In the genomic region with DNA sequence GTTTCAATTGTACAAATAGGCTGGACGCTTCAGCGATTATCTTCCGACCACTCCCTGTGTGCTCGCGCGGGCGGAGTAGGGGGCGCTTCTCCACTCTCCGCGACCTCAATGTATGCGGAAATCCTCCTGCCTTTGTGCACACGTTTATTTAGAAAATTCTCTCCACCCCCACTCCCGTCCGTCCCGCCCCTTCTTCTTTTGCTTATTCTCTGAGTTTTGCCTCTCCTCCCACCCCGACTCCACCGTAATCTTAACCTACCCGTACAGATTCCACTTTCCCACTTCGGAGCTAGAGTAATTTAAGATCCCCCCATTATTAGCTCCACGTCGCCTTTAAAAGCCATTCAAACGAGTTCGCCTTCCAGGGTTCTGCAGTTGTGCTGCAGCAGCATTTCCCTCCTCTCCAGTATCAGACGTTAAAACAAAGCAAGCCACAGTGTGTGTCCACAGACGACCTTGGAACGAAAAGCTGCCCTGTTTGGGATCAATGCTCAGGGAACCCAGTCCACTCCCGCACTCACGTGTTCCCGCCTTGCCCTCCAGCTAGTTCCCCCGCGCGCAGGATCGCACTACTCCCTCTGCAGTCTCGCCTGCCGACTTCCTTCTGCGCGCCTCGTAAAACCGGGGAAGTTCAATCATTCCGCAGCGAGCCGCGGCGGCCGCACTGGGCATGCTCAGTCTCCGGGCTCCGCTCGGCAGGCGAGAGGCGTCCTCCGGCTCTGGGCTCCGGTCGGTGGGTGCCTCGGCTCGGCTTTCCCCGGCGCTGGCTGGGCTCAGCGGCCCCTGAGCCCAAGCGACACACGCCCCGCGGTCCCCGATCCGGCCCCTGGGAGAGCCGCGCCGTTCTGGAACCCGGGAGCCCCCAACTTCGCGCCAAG, we compare ENCODE assay signal across 8 cellular contexts. TPM values are rescaled to one million over a fixed set of nuclear protein-coding genes. Genes with fewer than 3 reads are reported as not detected.
DNase-seq lines count a peak whose midpoint lies in the region; ATAC-seq and TF ChIP-seq lines count a peak whose summit lies in the region.

A gene with protein sequence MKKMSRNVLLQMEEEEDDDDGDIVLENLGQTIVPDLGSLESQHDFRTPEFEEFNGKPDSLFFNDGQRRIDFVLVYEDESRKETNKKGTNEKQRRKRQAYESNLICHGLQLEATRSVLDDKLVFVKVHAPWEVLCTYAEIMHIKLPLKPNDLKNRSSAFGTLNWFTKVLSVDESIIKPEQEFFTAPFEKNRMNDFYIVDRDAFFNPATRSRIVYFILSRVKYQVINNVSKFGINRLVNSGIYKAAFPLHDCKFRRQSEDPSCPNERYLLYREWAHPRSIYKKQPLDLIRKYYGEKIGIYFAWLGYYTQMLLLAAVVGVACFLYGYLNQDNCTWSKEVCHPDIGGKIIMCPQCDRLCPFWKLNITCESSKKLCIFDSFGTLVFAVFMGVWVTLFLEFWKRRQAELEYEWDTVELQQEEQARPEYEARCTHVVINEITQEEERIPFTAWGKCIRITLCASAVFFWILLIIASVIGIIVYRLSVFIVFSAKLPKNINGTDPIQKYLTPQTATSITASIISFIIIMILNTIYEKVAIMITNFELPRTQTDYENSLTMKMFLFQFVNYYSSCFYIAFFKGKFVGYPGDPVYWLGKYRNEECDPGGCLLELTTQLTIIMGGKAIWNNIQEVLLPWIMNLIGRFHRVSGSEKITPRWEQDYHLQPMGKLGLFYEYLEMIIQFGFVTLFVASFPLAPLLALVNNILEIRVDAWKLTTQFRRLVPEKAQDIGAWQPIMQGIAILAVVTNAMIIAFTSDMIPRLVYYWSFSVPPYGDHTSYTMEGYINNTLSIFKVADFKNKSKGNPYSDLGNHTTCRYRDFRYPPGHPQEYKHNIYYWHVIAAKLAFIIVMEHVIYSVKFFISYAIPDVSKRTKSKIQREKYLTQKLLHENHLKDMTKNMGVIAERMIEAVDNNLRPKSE (plus strand): TSS at position 677 of the 878 bp plus-strand sequence. CDS start 227 bp downstream, outside the sequence.

- WGBS in SK-N-SH (ENCODE audit: low lambda C conversion rate) = under 1% methylated on average over 33 of the region's 70 CpGs
- 0 to 1% methylated on average over 51 to 70 of the region's 70 CpGs for WGBS in testis, 2 donors

- H3K4me3 Mint-ChIP-seq in HFFc6 = peak within 1 kb of the TSS; percentile 92
- H3K4me3 Mint-ChIP-seq in activated naive CD4-positive, alpha-beta T cell treated with anti-CD3 and anti-CD28 coated beads, Interleukin-2, amount 10 ng/mL, durations not matched to agents 7 days and 5 days = peak within 1 kb of the TSS; percentile 83

- peak; percentile 78 for TF ChIP-seq POLR2A in GM10847 (IDR thresholded peaks at IDR 0.05; ENCODE audit: extremely low read depth, insufficient read length)
- TF ChIP-seq POLR2A in testis (IDR thresholded peaks at IDR 0.05) = no peak

- H3K4me1 Mint-ChIP-seq in HFFc6 (ENCODE audit: low read depth) = peaks cover 52% of the 10 kb centered on the region
- H3K4me1 Mint-ChIP-seq in activated naive CD4-positive, alpha-beta T cell treated with anti-CD3 and anti-CD28 coated beads, Interleukin-2, amount 10 ng/mL, durations not matched to agents 7 days and 5 days = peaks cover 53% of the 10 kb centered on the region

- H4K20me1 ChIP-seq in SK-N-SH (ENCODE audit: insufficient read depth) = peaks cover 11% of the 10 kb centered on the region

- H3K36me3 Mint-ChIP-seq in HFFc6 (ENCODE audit: low read depth) = peaks cover 6% of the 10 kb centered on the region
- peaks cover 8% of the 10 kb centered on the region for H3K36me3 Mint-ChIP-seq in activated naive CD4-positive, alpha-beta T cell treated with anti-CD3 and anti-CD28 coated beads, Interleukin-2, amount 10 ng/mL, durations not matched to agents 7 days and 5 days

- peaks cover 60% of the 10 kb centered on the region for H3K79me2 ChIP-seq in SK-N-SH (ENCODE audit: insufficient read depth)

- CTCF ChIA-PET in SK-N-SH (lab: Yijun Ruan, JAX) = interaction anchor here (0.6 to 4.0 kb wide), 16 partner anchors 9 to 512 kb away, joined by 3 to 18 read pairs (median 4); a partner anchor contains a TSS
- CTCF ChIA-PET in activated naive CD4-positive, alpha-beta T cell treated with anti-CD3 and anti-CD28 coated beads, Interleukin-2, amount 10 ng/mL, durations not matched to agents 7 days and 5 days (lab: Charles Lee) = interaction anchor here (1.1 to 1.8 kb wide), 7 partner anchors 10 to 316 kb away, joined by 3 to 7 read pairs (median 4); no protein-coding TSS in a partner anchor

- H3K36me3 ChIP-seq in SK-N-SH (replicated peaks in 1 of 2; ENCODE audit: control insufficient read depth in 1 of 2, insufficient read depth in 2 of 2, low read length in 1 of 2) (no peaks in the 10 kb centered on the region), testis (ENCODE audit: low read depth, missing control alignments) (no peaks in the 10 kb centered on the region)

- peak within 1 kb of the TSS; percentile 98 for H3K27ac Mint-ChIP-seq in HFFc6
- peak within 1 kb of the TSS; percentile 88 for H3K27ac Mint-ChIP-seq in activated naive CD4-positive, alpha-beta T cell treated with anti-CD3 and anti-CD28 coated beads, Interleukin-2, amount 10 ng/mL, durations not matched to agents 7 days and 5 days

- peaks cover 2% of the 10 kb centered on the region for H3K27me3 Mint-ChIP-seq in HFFc6 (ENCODE audit: insufficient read depth)
- H3K27me3 Mint-ChIP-seq in activated naive CD4-positive, alpha-beta T cell treated with anti-CD3 and anti-CD28 coated beads, Interleukin-2, amount 10 ng/mL, durations not matched to agents 7 days and 5 days = no peaks in the 10 kb centered on the region

- H3K9me3 ChIP-seq in SK-N-SH (no peaks in the 10 kb centered on the region), testis (no peaks in the 10 kb centered on the region)

- TF ChIP-seq RAD21 in SK-N-SH (IDR thresholded peaks at IDR 0.05; ENCODE audit: low read length) = peak; percentile 58

- H3K4me1 ChIP-seq in SK-N-SH (ENCODE audit: control insufficient read depth in 1 of 2, insufficient read depth in 2 of 2, low read depth in 1 of 2, low read length in 1 of 2) (peaks cover 0 to 3% of the 10 kb centered on the region in 2 experiments; a peak in 2 of 4 replicates), testis (peaks cover 24% of the 10 kb centered on the region)

- TF ChIP-seq CTCF in HFFc6 (IDR thresholded peaks at IDR 0.05) (peak; percentile 67), SK-N-SH (IDR thresholded peaks at IDR 0.05) (peak; percentile 49), omental fat pad (IDR thresholded peaks at IDR 0.05) (no peak), testis (IDR thresholded peaks at IDR 0.05) (no peak)

- 0 out of 4 replicates have a peak, but pooled peaks have one; percentile 12 to 14 for TF ChIP-seq EP300 in SK-N-SH (IDR thresholded peaks at IDR 0.05; ENCODE audit: borderline replicate concordance in 1 of 2, low read depth in 1 of 2, low read length in 1 of 2)

- no peaks in the 10 kb centered on the region for H3K9me3 Mint-ChIP-seq in HFFc6
- no peaks in the 10 kb centered on the region for H3K9me3 Mint-ChIP-seq in activated naive CD4-positive, alpha-beta T cell treated with anti-CD3 and anti-CD28 coated beads, Interleukin-2, amount 10 ng/mL, durations not matched to agents 7 days and 5 days

- peak; percentile 94 for ATAC-seq in omental fat pad (ENCODE audit: low FRiP score)

- H3K27me3 ChIP-seq in SK-N-SH (ENCODE audit: insufficient read depth) (no peaks in the 10 kb centered on the region), testis (no peaks in the 10 kb centered on the region)

- peak within 1 kb of the TSS; percentile 77 for H2AFZ ChIP-seq in SK-N-SH (ENCODE audit: low read depth)

- H3K27ac ChIP-seq in SK-N-SH (ENCODE audit: low read depth in 2 of 2, low read length in 1 of 2) (peak within 1 kb of the TSS; percentile 98 to 99), testis (peak within 1 kb of the TSS; percentile 95 to 97)

- intact Hi-C loops in testis (cut with DNase I; ENCODE audit: low total_unique reads) = no loop called here

- peaks cover 11% of the 10 kb centered on the region for H3F3A ChIP-seq in SK-N-SH (replicated peaks; ENCODE audit: insufficient read depth)

- no peaks in the 10 kb centered on the region for H3K9me2 ChIP-seq in SK-N-SH

- peak within 1 kb of the TSS; percentile 85 for H3K4me2 ChIP-seq in SK-N-SH

- H3K9ac ChIP-seq in SK-N-SH = peak within 1 kb of the TSS; percentile 97

- POLR2A ChIA-PET in SK-N-SH (lab: Yijun Ruan, JAX) = interaction anchor here (0.7 to 1.6 kb wide), 3 partner anchors 30 to 513 kb away, joined by 3 to 9 read pairs (median 8); a partner anchor contains a TSS

- peak within 1 kb of the TSS; percentile 86 to 92 for H3K4me3 ChIP-seq in SK-N-SH (ENCODE audit: low read depth in 2 of 2, low read length in 1 of 2)
- peak within 1 kb of the TSS; percentile 77 to 96 for H3K4me3 ChIP-seq in testis

- DNase-seq in HFFc6 (peak; percentile 88), MV-4-11 (lab: John Stamatoyannopoulos, UW) (peak; percentile 83), SK-N-SH (peak; percentile 87), germinal center (ENCODE audit: low spot score) (peak; percentile 79), omental fat pad (ENCODE audit: low spot score) (peak; percentile 70), testis (peak; percentile 95)
- DNase-seq in activated naive CD4-positive, alpha-beta T cell treated with anti-CD3 and anti-CD28 coated beads, Interleukin-2, amount 10 ng/mL, durations not matched to agents 7 days and 5 days = peak; percentile 84

TF ChIP-seq in SK-N-SH, 30 proteins besides CTCF, POLR2A, EP300 and RAD21 (continues in another document):
- TF ChIP-seq FOXJ3 (CRISPR knock-in tag; IDR thresholded peaks at IDR 0.05) (no peak), RXRA (IDR thresholded peaks at IDR 0.05; ENCODE audit: borderline replicate concordance, low read depth) (0 out of 2 replicates have a peak, but pooled peaks have one; percentile 37), SMC3 (IDR thresholded peaks at IDR 0.05; ENCODE audit: low read depth, low read length) (peak; percentile 18; the same call in 1 of the 2 replicates), MXI1 (IDR thresholded peaks at IDR 0.05; ENCODE audit: low read depth, low read length) (peak; percentile 61), GATA2 (CRISPR knock-in tag; IDR thresholded peaks at IDR 0.05) (no peak), CHD2 (IDR thresholded peaks at IDR 0.05; ENCODE audit: low read length, partially characterized antibody) (peak; percentile 37)

RNA-seq across cellular contexts. Expression of the gene that starts here (rescaled TPM):
- total RNA-seq in HFFc6 (2021; fragmentation: NEBNext Ultra II Directional; extraction: Animal tissue kit (Norgen Biotek cat#: 25700)) = 10 to 100 TPM; 44.4 to 58.6 (median 53.3) TPM
- 20.1 and 26.7 TPM in 2 replicates for polyA plus RNA-seq in SK-N-SH (2012; rRNA removed)
- 33.7 and 34.5 TPM in 2 replicates for polyA plus RNA-seq in SK-N-SH (2012; cell fraction: cytosol; rRNA removed)
- polyA plus RNA-seq in SK-N-SH (2012; cell fraction: nucleus; rRNA removed) = 11.0 and 22.7 TPM in 2 replicates
- 100 to 1,000 TPM in 2 of 4 donors, 10 to 100 TPM in 2; 88.8 to 189 (median 105) TPM for total RNA-seq in omental fat pad
- total RNA-seq in testis = 10 to 100 TPM; 58.0 to 75.7 TPM
- polyA plus RNA-seq in testis (ENCODE audit: insufficient read depth, low read depth, low replicate concordance) = 33.1 TPM

Comparison
In these comparisons a context has a peak if more than half of its experiments do, and no peak if none do; other contexts are left out.
1. Peak in every context shown above with its lines: DNase-seq, ATAC-seq, H3K4me3 ChIP-seq and H3K27ac ChIP-seq.
2. CTCF ChIP-seq: peak in HFFc6 (single experiment) and SK-N-SH (single experiment); none in omental fat pad (0 of 3) and testis (0 of 3).